36 cellular contexts compared by ENCODE assay signal in the genomic region with DNA sequence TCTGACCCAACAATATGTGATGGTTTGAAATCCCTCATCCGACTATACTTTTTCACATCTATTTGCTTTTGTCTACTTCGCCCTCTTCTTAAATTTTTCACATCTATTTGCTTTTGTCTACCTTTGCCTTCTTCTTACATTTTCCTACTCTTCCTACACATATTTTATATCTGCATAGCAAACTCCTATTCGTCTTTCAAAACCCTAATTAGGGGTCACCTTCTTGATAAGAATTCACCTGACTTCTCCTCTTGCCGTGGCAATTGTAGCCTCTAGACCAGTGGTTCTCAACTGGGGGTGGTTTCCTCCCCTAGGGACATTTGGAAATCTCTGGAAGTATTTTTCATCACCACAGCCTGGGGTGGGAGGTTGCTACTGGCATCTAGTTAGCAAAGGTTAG.
"Had no signal": no experiment of that assay in that cellular context is flagged by ENCODE, and none has a peak within 500 bp of the region (broad histone marks: within the 10 kb centered on the region; RNA-seq: fewer than 3 reads in every experiment).

No MANE protein-coding gene starts in this region.

- H3K27ac ChIP-seq: ascending aorta, cardiac muscle cell, VCaP had no signal

- H3K4me3 Mint-ChIP-seq: activated B cell treated with CpG ODN at 0.5 μM for 24 hours; activated CD4-positive, alpha-beta memory T cell treated with anti-CD3 and anti-CD28 coated beads for 36 hours; activated CD4-positive, alpha-beta T cell treated with anti-CD3 and anti-CD28 coated beads, Interleukin-2, amount 10 ng/mL, durations not matched to agents 24 days and 14 days; activated CD8-positive, alpha-beta memory T cell treated with anti-CD3 and anti-CD28 coated beads, Interleukin-2, amount 10 ng/mL, durations not matched to agents 7 days and 5 days; activated CD8-positive, alpha-beta T cell treated with anti-CD3 and anti-CD28 coated beads for 36 hours; activated naive CD4-positive, alpha-beta T cell treated with anti-CD3 and anti-CD28 coated beads, Interleukin-2, amount 10 ng/mL, durations not matched to agents 7 days and 5 days; activated naive CD4-positive, alpha-beta T cell treated with anti-CD3 and anti-CD28 coated beads, Interleukin-2, amount 50 U/mL, for 24 hours; activated naive CD8-positive, alpha-beta T cell; activated naive CD8-positive, alpha-beta T cell treated with anti-CD3 and anti-CD28 coated beads, Interleukin-2, amount 10 ng/mL, durations not matched to agents 7 days and 5 days; activated naive CD8-positive, alpha-beta T cell treated with anti-CD3 and anti-CD28 coated beads, Interleukin-2, amount 50 U/mL, for 24 hours; activated T-cell treated with anti-CD3 and anti-CD28 coated beads, Interleukin-2, amount 50 U/mL, for 24 hours; brain; central memory CD8-positive, alpha-beta T cell; T-helper 1 cell treated with Interleukin-12 subunit alpha and Interleukin-12 subunit beta and Interleukin-4 antibody, amounts not matched to agents 30 μg/mL and 1 μg/mL, for 36 hours; T-helper 2 cell treated with Interferon-gamma antibody and Interleukin-4, amounts not matched to agents 5 μg/mL and 100 μg/mL, for 36 hours had no signal

- FAIRE-seq: bronchial epithelial cell, colon, TTC549 had no signal

- H3K36me3 ChIP-seq: ascending aorta, cardiac muscle cell had no signal

- ATAC-seq: activated CD8-positive, alpha-beta memory T cell treated with anti-CD3 and anti-CD28 coated beads, Interleukin-2, amount 10 ng/mL, durations not matched to agents 7 days and 5 days; activated CD8-positive, alpha-beta T cell treated with anti-CD3 and anti-CD28 coated beads for 36 hours; activated naive CD8-positive, alpha-beta T cell treated with anti-CD3 and anti-CD28 coated beads, Interleukin-2, amount 50 U/mL, for 24 hours had no signal

- H3K36me3 Mint-ChIP-seq: activated CD4-positive, alpha-beta memory T cell treated with anti-CD3 and anti-CD28 coated beads for 36 hours; activated CD8-positive, alpha-beta memory T cell treated with anti-CD3 and anti-CD28 coated beads, Interleukin-2, amount 10 ng/mL, durations not matched to agents 7 days and 5 days; activated naive CD4-positive, alpha-beta T cell treated with anti-CD3 and anti-CD28 coated beads, Interleukin-2, amount 10 ng/mL, durations not matched to agents 7 days and 5 days; activated naive CD4-positive, alpha-beta T cell treated with anti-CD3 and anti-CD28 coated beads, Interleukin-2, amount 50 U/mL, for 24 hours; activated naive CD8-positive, alpha-beta T cell; activated naive CD8-positive, alpha-beta T cell treated with anti-CD3 and anti-CD28 coated beads, Interleukin-2, amount 10 ng/mL, durations not matched to agents 7 days and 5 days; brain had no signal

- H3K27me3 ChIP-seq: ascending aorta, cardiac muscle cell had no signal

- DNase-seq: activated B cell treated with CpG ODN at 0.5 μM for 24 hours; activated CD4-positive, alpha-beta memory T cell treated with anti-CD3 and anti-CD28 coated beads for 36 hours; activated CD4-positive, alpha-beta T cell treated with anti-CD3 and anti-CD28 coated beads for 4 hours; activated CD4-positive, alpha-beta T cell treated with anti-CD3 and anti-CD28 coated beads, Interleukin-2, amount 10 ng/mL, durations not matched to agents 24 days and 14 days; activated CD4-positive, alpha-beta T cell treated with anti-CD3 and anti-CD28 coated beads, Interleukin-2, amount 50 U/mL, for 1 hour; activated CD4-positive, alpha-beta T cell treated with anti-CD3 and anti-CD28 coated beads, Interleukin-2, amount 50 U/mL, for 4 hours; activated CD4-positive, CD25-positive, alpha-beta regulatory T cell treated with anti-CD3 and anti-CD28 coated beads, Interleukin-2, amount 50 U/mL, for 72 hours; activated CD8-positive, alpha-beta memory T cell treated with anti-CD3 and anti-CD28 coated beads, Interleukin-2, amount 10 ng/mL, durations not matched to agents 7 days and 5 days; activated CD8-positive, alpha-beta memory T cell treated with anti-CD3 and anti-CD28 coated beads, Interleukin-2, amount 50 U/mL, for 48 hours; activated CD8-positive, alpha-beta T cell treated with anti-CD3 and anti-CD28 coated beads for 36 hours; activated effector memory CD4-positive, alpha-beta T cell treated with Interleukin-2 at 50 U/mL for 16 hours; activated gamma-delta T cell; activated naive CD4-positive, alpha-beta T cell treated with anti-CD3 and anti-CD28 coated beads, Interleukin-2, amount 10 ng/mL, durations not matched to agents 7 days and 5 days; activated naive CD4-positive, alpha-beta T cell treated with Interleukin-2 at 50 U/mL for 16 hours; activated naive CD8-positive, alpha-beta T cell treated with anti-CD3 and anti-CD28 coated beads, Interleukin-2, amount 10 ng/mL, durations not matched to agents 7 days and 5 days; activated naive CD8-positive, alpha-beta T cell treated with anti-CD3 and anti-CD28 coated beads, Interleukin-2, amount 50 U/mL, for 24 hours; activated T-cell treated with anti-CD3 and anti-CD28 coated beads, Interleukin-2, amount 50 U/mL, for 24 hours; activated T-cell treated with anti-CD3 and anti-CD28 coated beads, Interleukin-2, amount 50 U/mL, for 48 hours; amygdala; anterior cingulate cortex; caudate nucleus; T-helper 2 cell; T-helper 9 cell had no signal

- H3K9me3 Mint-ChIP-seq: activated B cell treated with CpG ODN at 0.5 μM for 24 hours; activated CD4-positive, alpha-beta memory T cell treated with anti-CD3 and anti-CD28 coated beads for 36 hours; activated CD8-positive, alpha-beta T cell treated with anti-CD3 and anti-CD28 coated beads for 36 hours; activated naive CD4-positive, alpha-beta T cell treated with anti-CD3 and anti-CD28 coated beads, Interleukin-2, amount 10 ng/mL, durations not matched to agents 7 days and 5 days; activated naive CD4-positive, alpha-beta T cell treated with anti-CD3 and anti-CD28 coated beads, Interleukin-2, amount 50 U/mL, for 24 hours; activated naive CD8-positive, alpha-beta T cell treated with anti-CD3 and anti-CD28 coated beads, Interleukin-2, amount 10 ng/mL, durations not matched to agents 7 days and 5 days; activated naive CD8-positive, alpha-beta T cell treated with anti-CD3 and anti-CD28 coated beads, Interleukin-2, amount 50 U/mL, for 24 hours; activated T-cell treated with anti-CD3 and anti-CD28 coated beads, Interleukin-2, amount 50 U/mL, for 24 hours; brain; T-helper 1 cell treated with Interleukin-12 subunit alpha and Interleukin-12 subunit beta and Interleukin-4 antibody, amounts not matched to agents 30 μg/mL and 1 μg/mL, for 36 hours; T-helper 2 cell treated with Interferon-gamma antibody and Interleukin-4, amounts not matched to agents 5 μg/mL and 100 μg/mL, for 36 hours had no signal

- H3K27ac Mint-ChIP-seq: activated B cell treated with CpG ODN at 0.5 μM for 24 hours; activated CD4-positive, alpha-beta memory T cell treated with anti-CD3 and anti-CD28 coated beads for 36 hours; activated CD4-positive, alpha-beta T cell treated with anti-CD3 and anti-CD28 coated beads, Interleukin-2, amount 10 ng/mL, durations not matched to agents 24 days and 14 days; activated CD8-positive, alpha-beta memory T cell treated with anti-CD3 and anti-CD28 coated beads, Interleukin-2, amount 10 ng/mL, durations not matched to agents 7 days and 5 days; activated CD8-positive, alpha-beta T cell treated with anti-CD3 and anti-CD28 coated beads for 36 hours; activated naive CD4-positive, alpha-beta T cell treated with anti-CD3 and anti-CD28 coated beads, Interleukin-2, amount 10 ng/mL, durations not matched to agents 7 days and 5 days; activated naive CD4-positive, alpha-beta T cell treated with anti-CD3 and anti-CD28 coated beads, Interleukin-2, amount 50 U/mL, for 24 hours; activated naive CD8-positive, alpha-beta T cell; activated naive CD8-positive, alpha-beta T cell treated with anti-CD3 and anti-CD28 coated beads, Interleukin-2, amount 10 ng/mL, durations not matched to agents 7 days and 5 days; activated naive CD8-positive, alpha-beta T cell treated with anti-CD3 and anti-CD28 coated beads, Interleukin-2, amount 50 U/mL, for 24 hours; activated T-cell treated with anti-CD3 and anti-CD28 coated beads, Interleukin-2, amount 50 U/mL, for 24 hours; activated T-helper 2 cell treated with anti-CD3 and anti-CD28 coated beads, Interferon-gamma antibody, Interleukin-2, Interleukin-4, amounts not matched to agents 10 μg/mL and 5 μg/mL and 100 μg/mL, durations not matched to agents 14 hours and 24 hours and 36 hours; brain; T-helper 1 cell treated with Interleukin-12 subunit alpha and Interleukin-12 subunit beta and Interleukin-4 antibody, amounts not matched to agents 30 μg/mL and 1 μg/mL, for 36 hours; T-helper 2 cell treated with Interferon-gamma antibody and Interleukin-4, amounts not matched to agents 5 μg/mL and 100 μg/mL, for 36 hours had no signal

- H3K4me3 ChIP-seq: ascending aorta, cardiac muscle cell had no signal

- H3K4me1 Mint-ChIP-seq: activated B cell treated with CpG ODN at 0.5 μM for 24 hours; activated CD4-positive, alpha-beta T cell treated with anti-CD3 and anti-CD28 coated beads, Interleukin-2, amount 10 ng/mL, durations not matched to agents 24 days and 14 days; activated CD8-positive, alpha-beta memory T cell treated with anti-CD3 and anti-CD28 coated beads, Interleukin-2, amount 10 ng/mL, durations not matched to agents 7 days and 5 days; activated naive CD8-positive, alpha-beta T cell treated with anti-CD3 and anti-CD28 coated beads, Interleukin-2, amount 10 ng/mL, durations not matched to agents 7 days and 5 days; brain; central memory CD8-positive, alpha-beta T cell had no signal

- H3K9me3 ChIP-seq: ascending aorta had no signal

- H3K27me3 Mint-ChIP-seq: activated B cell treated with CpG ODN at 0.5 μM for 24 hours; activated CD4-positive, alpha-beta memory T cell treated with anti-CD3 and anti-CD28 coated beads for 36 hours; activated CD4-positive, alpha-beta T cell treated with anti-CD3 and anti-CD28 coated beads, Interleukin-2, amount 10 ng/mL, durations not matched to agents 24 days and 14 days; activated CD8-positive, alpha-beta memory T cell treated with anti-CD3 and anti-CD28 coated beads, Interleukin-2, amount 10 ng/mL, durations not matched to agents 7 days and 5 days; activated CD8-positive, alpha-beta T cell treated with anti-CD3 and anti-CD28 coated beads for 36 hours; activated naive CD4-positive, alpha-beta T cell treated with anti-CD3 and anti-CD28 coated beads, Interleukin-2, amount 10 ng/mL, durations not matched to agents 7 days and 5 days; activated naive CD4-positive, alpha-beta T cell treated with anti-CD3 and anti-CD28 coated beads, Interleukin-2, amount 50 U/mL, for 24 hours; activated naive CD8-positive, alpha-beta T cell; activated T-cell treated with anti-CD3 and anti-CD28 coated beads, Interleukin-2, amount 50 U/mL, for 24 hours; brain; central memory CD8-positive, alpha-beta T cell had no signal
